Comparison of ENCODE assay signal across 9 cellular contexts in the genomic region with DNA sequence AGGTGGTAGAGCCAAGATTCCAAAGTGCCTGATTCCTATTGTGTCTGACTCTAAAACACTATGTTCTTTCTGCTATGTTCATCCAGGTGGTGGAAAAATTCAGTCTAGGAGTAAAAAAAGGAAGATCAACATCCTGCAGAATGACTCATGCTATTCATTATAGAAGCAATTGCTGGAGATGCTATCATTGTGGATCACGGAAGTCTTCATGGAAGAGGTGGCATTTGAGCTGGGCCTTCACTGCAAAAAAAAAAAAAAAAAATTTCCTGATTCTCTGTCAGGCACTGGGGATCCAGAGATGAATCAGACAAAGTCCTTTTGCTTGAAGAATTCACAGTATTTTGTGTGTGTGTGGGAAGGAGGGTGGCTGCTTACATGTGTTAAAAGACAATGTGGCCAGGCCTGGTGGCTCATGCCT. TPM values are rescaled to one million over a fixed set of nuclear protein-coding genes. Genes with fewer than 3 reads are reported as not detected.
DNase-seq lines count a peak whose midpoint lies in the region; ATAC-seq and TF ChIP-seq lines count a peak whose summit lies in the region.
"Had no signal": no experiment of that assay in that cellular context is flagged by ENCODE, and none has a peak within 500 bp of the region (broad histone marks: within the 10 kb centered on the region; RNA-seq: fewer than 3 reads in every experiment).

No MANE protein-coding gene starts in this region.

- ATAC-seq in T-cell (replicated peaks in 1 of 4) (no peak), GM18498 (IDR thresholded peaks at IDR 0.05; ENCODE audit: unreplicated experiment) (no peak)
- no peak for ATAC-seq in stimulated activated effector memory CD8-positive, alpha-beta T cell treated with anti-CD3 and anti-CD28 coated beads, Interleukin-12 subunit alpha, Interleukin-12 subunit beta, amount 100 ng/mL, for 72 hours

- H3K36me3 Mint-ChIP-seq in T-helper 1 cell treated with Interleukin-12 subunit alpha and Interleukin-12 subunit beta and Interleukin-4 antibody, amounts not matched to agents 30 μg/mL and 1 μg/mL, for 36 hours (ENCODE audit: low read depth) = no peaks in the 10 kb centered on the region
- H3K36me3 Mint-ChIP-seq in T-cell = no peaks in the 10 kb centered on the region
- peaks cover 9% of the 10 kb centered on the region for H3K36me3 Mint-ChIP-seq in stimulated activated effector memory CD8-positive, alpha-beta T cell treated with anti-CD3 and anti-CD28 coated beads, Interleukin-12 subunit alpha, Interleukin-12 subunit beta, amount 100 ng/mL, for 72 hours

- TF ChIP-seq CTCF in BE2C (IDR thresholded peaks at IDR 0.05; ENCODE audit: low read depth, low read length) = no peak

- CTCF ChIA-PET in T-cell (lab: Charles Lee) = interaction anchor here (1.0 to 1.6 kb wide), 5 partner anchors 10 to 55 kb away, joined by 3 to 7 read pairs (median 6); no protein-coding TSS in a partner anchor

- POLR2A ChIA-PET in T-cell (lab: Charles Lee) = interaction anchor here in 1 of 2 donors (0.6 kb wide), 1 partner anchor 8 kb away, joined by 4 read pairs; no protein-coding TSS in a partner anchor

- H3K27me3 Mint-ChIP-seq in T-helper 1 cell treated with Interleukin-12 subunit alpha and Interleukin-12 subunit beta and Interleukin-4 antibody, amounts not matched to agents 30 μg/mL and 1 μg/mL, for 36 hours (ENCODE audit: low read depth) = peaks cover 12% of the 10 kb centered on the region
- no peaks in the 10 kb centered on the region for H3K27me3 Mint-ChIP-seq in T-cell

- H3K4me1 ChIP-seq in BE2C = no peaks in the 10 kb centered on the region

- peak overlapping the region; percentile 82 for H3K4me3 Mint-ChIP-seq in T-helper 1 cell treated with Interleukin-12 subunit alpha and Interleukin-12 subunit beta and Interleukin-4 antibody, amounts not matched to agents 30 μg/mL and 1 μg/mL, for 36 hours
- H3K4me3 Mint-ChIP-seq in T-cell = peak overlapping the region in 1 of 3 donors; percentile 96
- H3K4me3 Mint-ChIP-seq in stimulated activated effector memory CD8-positive, alpha-beta T cell treated with anti-CD3 and anti-CD28 coated beads, Interleukin-12 subunit alpha, Interleukin-12 subunit beta, amount 100 ng/mL, for 72 hours = no peak overlapping the region

- H3K4me3 ChIP-seq in iPS-18c (ENCODE audit: insufficient read depth, low read depth, low read length) (0 out of 2 replicates have a peak overlapping the region, but pooled peaks have one; percentile 58), BE2C (ENCODE audit: low read depth, low read length) (no peak overlapping the region)

- no peaks in the 10 kb centered on the region for H3K36me3 ChIP-seq in BE2C

- H3K9me3 ChIP-seq in iPS-18c (ENCODE audit: control insufficient read depth, insufficient read depth, low read length) (no peaks in the 10 kb centered on the region), BE2C (no peaks in the 10 kb centered on the region)

- peak overlapping the region; percentile 36 for H3K27ac Mint-ChIP-seq in T-helper 1 cell treated with Interleukin-12 subunit alpha and Interleukin-12 subunit beta and Interleukin-4 antibody, amounts not matched to agents 30 μg/mL and 1 μg/mL, for 36 hours
- peak overlapping the region; percentile 60 to 77 for H3K27ac Mint-ChIP-seq in T-cell
- peak overlapping the region; percentile 70 for H3K27ac Mint-ChIP-seq in stimulated activated effector memory CD8-positive, alpha-beta T cell treated with anti-CD3 and anti-CD28 coated beads, Interleukin-12 subunit alpha, Interleukin-12 subunit beta, amount 100 ng/mL, for 72 hours

- no peaks in the 10 kb centered on the region for H3K9me3 Mint-ChIP-seq in T-helper 1 cell treated with Interleukin-12 subunit alpha and Interleukin-12 subunit beta and Interleukin-4 antibody, amounts not matched to agents 30 μg/mL and 1 μg/mL, for 36 hours
- H3K9me3 Mint-ChIP-seq in T-cell = no peaks in the 10 kb centered on the region
- H3K9me3 Mint-ChIP-seq in stimulated activated effector memory CD8-positive, alpha-beta T cell treated with anti-CD3 and anti-CD28 coated beads, Interleukin-12 subunit alpha, Interleukin-12 subunit beta, amount 100 ng/mL, for 72 hours = no peaks in the 10 kb centered on the region

- no peaks in the 10 kb centered on the region for H3K27me3 ChIP-seq in BE2C

- H3K4me1 Mint-ChIP-seq in T-helper 1 cell treated with Interleukin-12 subunit alpha and Interleukin-12 subunit beta and Interleukin-4 antibody, amounts not matched to agents 30 μg/mL and 1 μg/mL, for 36 hours (ENCODE audit: low read depth) = peaks cover 12% of the 10 kb centered on the region
- peaks cover 15 to 21% (median 20%) of the 10 kb centered on the region in 3 donors for H3K4me1 Mint-ChIP-seq in T-cell
- H3K4me1 Mint-ChIP-seq in stimulated activated effector memory CD8-positive, alpha-beta T cell treated with anti-CD3 and anti-CD28 coated beads, Interleukin-12 subunit alpha, Interleukin-12 subunit beta, amount 100 ng/mL, for 72 hours = peaks cover 7% of the 10 kb centered on the region

- DNase-seq in T-helper 1 cell = no peak
- no peak for DNase-seq in T-cell
- no peak for DNase-seq in stimulated activated effector memory CD8-positive, alpha-beta T cell treated with anti-CD3 and anti-CD28 coated beads, Interleukin-12 subunit alpha, Interleukin-12 subunit beta, amount 100 ng/mL, for 72 hours (ENCODE audit: low spot score in 2 of 2)
- no peak for DNase-seq in activated CD4-positive, CD25-positive, alpha-beta regulatory T cell (lab: John Stamatoyannopoulos, UW)
- DNase-seq in BE2C = no peak
- DNase-seq: stimulated activated CD4-positive, alpha-beta T cell treated with anti-CD3 and anti-CD28 coated beads, Interleukin-4, amount 100 ng/mL, for 24 hours had no signal

RNA-seq across cellular contexts. Expression of gene UVRAG, which starts 1.4 kb away (rescaled TPM):
- 10 to 100 TPM; 22.4 to 32.8 (median 27.6) TPM for total RNA-seq in T-cell
- 14.3 TPM for polyA plus RNA-seq in BE2C (2012; ENCODE audit: insufficient read depth, insufficient read length, low read depth)

RNA-seq across cellular contexts. Expression of gene DGAT2, which starts 45.1 kb away (rescaled TPM):
- total RNA-seq in T-cell = 1 to 10 TPM in 1 of 5 donors, under 1 TPM in 4; 0.14 to 1.2 (median 0.61) TPM
- polyA plus RNA-seq in BE2C (2012; ENCODE audit: insufficient read depth, insufficient read length, low read depth) = 2.6 TPM
